Comparison of ENCODE assay signal across 10 cellular contexts in the genomic region with DNA sequence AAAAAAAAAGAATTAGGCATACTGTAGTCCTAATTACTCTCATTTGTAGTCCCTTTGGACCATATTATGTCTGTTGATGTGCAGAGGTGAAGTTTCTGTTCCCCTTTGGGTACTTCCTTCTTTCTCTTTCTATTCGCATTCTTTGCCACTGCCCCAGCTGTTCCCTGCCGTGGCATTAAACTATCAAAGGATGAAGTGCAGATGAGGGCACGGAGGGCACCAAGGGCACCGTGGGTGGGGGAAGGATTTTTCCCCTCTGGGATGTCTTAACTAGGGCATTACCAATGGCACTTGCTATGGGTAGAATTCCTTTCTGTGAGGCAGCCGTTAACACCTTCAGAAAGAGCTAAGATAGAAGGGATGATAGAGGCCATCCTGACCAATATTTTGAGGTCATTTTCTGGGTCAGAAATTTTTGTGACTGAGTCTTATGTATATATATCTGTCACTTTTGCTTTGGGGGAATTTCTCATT. TPM values are rescaled to one million over a fixed set of nuclear protein-coding genes. Genes with fewer than 3 reads are reported as not detected.
DNase-seq lines count a peak whose midpoint lies in the region; ATAC-seq and TF ChIP-seq lines count a peak whose summit lies in the region.
"Had no signal": no experiment of that assay in that cellular context is flagged by ENCODE, and none has a peak within 500 bp of the region (broad histone marks: within the 10 kb centered on the region; RNA-seq: fewer than 3 reads in every experiment).

No MANE protein-coding gene starts in this region.

- peaks cover 15% of the 10 kb centered on the region for H3K4me1 Mint-ChIP-seq in activated naive CD8-positive, alpha-beta T cell treated with anti-CD3 and anti-CD28 coated beads, Interleukin-2, amount 10 ng/mL, durations not matched to agents 7 days and 5 days

- peak overlapping the region; percentile 21 for H3K4me3 Mint-ChIP-seq in activated naive CD8-positive, alpha-beta T cell treated with anti-CD3 and anti-CD28 coated beads, Interleukin-2, amount 10 ng/mL, durations not matched to agents 7 days and 5 days

- no peak overlapping the region for H3K4me3 ChIP-seq in breast epithelium
- no peak overlapping the region for H3K4me3 ChIP-seq in suprapubic skin

- peak; percentile 72 for DNase-seq in GM13977 (ENCODE audit: low spot score)
- no peak for DNase-seq in activated naive CD8-positive, alpha-beta T cell treated with anti-CD3 and anti-CD28 coated beads, Interleukin-2, amount 10 ng/mL, durations not matched to agents 7 days and 5 days
- no peak for DNase-seq in NCI-H2107 (lab: John Stamatoyannopoulos, UW)
- no peak for DNase-seq in breast epithelium (ENCODE audit: low spot score in 2 of 2)
- no peak for DNase-seq in COR-L47 (lab: John Stamatoyannopoulos, UW)
- no peak for DNase-seq in suprapubic skin (ENCODE audit: low spot score in 2 of 2)
- DNase-seq: PC-3; stimulated activated CD4-positive, alpha-beta T cell treated with anti-CD3 and anti-CD28 coated beads, Interleukin-2, amount 100 ng/mL, for 48 hours had no signal

- H3K27ac Mint-ChIP-seq in activated naive CD8-positive, alpha-beta T cell treated with anti-CD3 and anti-CD28 coated beads, Interleukin-2, amount 10 ng/mL, durations not matched to agents 7 days and 5 days = no peak overlapping the region

- peaks cover 0 to 13% of the 10 kb centered on the region in 2 donors for H3K4me1 ChIP-seq in breast epithelium
- peaks cover 17% of the 10 kb centered on the region for H3K4me1 ChIP-seq in suprapubic skin

- ATAC-seq in GM21423 (IDR thresholded peaks at IDR 0.05; ENCODE audit: unreplicated experiment) = peak; percentile 80
- peak; percentile 65 for ATAC-seq in HG03457 (IDR thresholded peaks at IDR 0.05; ENCODE audit: unreplicated experiment)
- ATAC-seq in activated naive CD8-positive, alpha-beta T cell treated with anti-CD3 and anti-CD28 coated beads, Interleukin-2, amount 10 ng/mL, durations not matched to agents 7 days and 5 days (ENCODE audit: low read depth) = peak; percentile 34
- ATAC-seq: PC-3 had no signal

- H3K27ac ChIP-seq in breast epithelium (no peak overlapping the region), suprapubic skin (no peak overlapping the region)

- H3K9me3 ChIP-seq in breast epithelium (no peaks in the 10 kb centered on the region), suprapubic skin (no peaks in the 10 kb centered on the region)

- WGBS in suprapubic skin = 58% methylated on average over 5 of the region's 5 CpGs

- TF ChIP-seq CTCF in GM13977 (IDR thresholded peaks at IDR 0.05; ENCODE audit: extremely low read depth, insufficient read depth, missing control alignments) (no peak), breast epithelium (IDR thresholded peaks at IDR 0.05) (no peak), suprapubic skin (IDR thresholded peaks at IDR 0.05) (no peak)

- in situ Hi-C loops in GM13977 (cut with MboI; ENCODE audit: low pct_unique_long_range_greater_than_20kb, low sequenced_read_pairs, unreplicated experiment) = no loop called here

- TF ChIP-seq POLR2A in breast epithelium (IDR thresholded peaks at IDR 0.05) (no peak), suprapubic skin (IDR thresholded peaks at IDR 0.05) (no peak)

- no peaks in the 10 kb centered on the region for H3K9me3 Mint-ChIP-seq in activated naive CD8-positive, alpha-beta T cell treated with anti-CD3 and anti-CD28 coated beads, Interleukin-2, amount 10 ng/mL, durations not matched to agents 7 days and 5 days

- no peaks in the 10 kb centered on the region for H3K27me3 ChIP-seq in breast epithelium
- H3K27me3 ChIP-seq in suprapubic skin = no peaks in the 10 kb centered on the region

- H3K36me3 ChIP-seq in breast epithelium = no peaks in the 10 kb centered on the region
- no peaks in the 10 kb centered on the region for H3K36me3 ChIP-seq in suprapubic skin

- H3K27me3 Mint-ChIP-seq in activated naive CD8-positive, alpha-beta T cell treated with anti-CD3 and anti-CD28 coated beads, Interleukin-2, amount 10 ng/mL, durations not matched to agents 7 days and 5 days = peaks cover 17% of the 10 kb centered on the region

- no peak for TF ChIP-seq EP300 in suprapubic skin (IDR thresholded peaks at IDR 0.05)

- H3K36me3 Mint-ChIP-seq in activated naive CD8-positive, alpha-beta T cell treated with anti-CD3 and anti-CD28 coated beads, Interleukin-2, amount 10 ng/mL, durations not matched to agents 7 days and 5 days = no peaks in the 10 kb centered on the region

- intact Hi-C loops in breast epithelium (cut with DNase I; ENCODE audit: low total_unique reads) = no loop called here

- POLR2A ChIA-PET in activated naive CD8-positive, alpha-beta T cell treated with anti-CD3 and anti-CD28 coated beads, Interleukin-2, amount 10 ng/mL, durations not matched to agents 7 days and 5 days (lab: Charles Lee) = interaction anchor here (0.9 kb wide), 1 partner anchor 10 kb away, joined by 6 read pairs; no protein-coding TSS in a partner anchor

RNA-seq across cellular contexts. Expression of a gene that starts 4.9 kb away (rescaled TPM):
- 10 to 100 TPM; 72.6 to 74.9 TPM for total RNA-seq in activated naive CD8-positive, alpha-beta T cell treated with anti-CD3 and anti-CD28 coated beads, Interleukin-2, amount 10 ng/mL, durations not matched to agents 7 days and 5 days
- total RNA-seq in breast epithelium (10 to 100 TPM; 47.4 to 69.2 (median 67.2) TPM), suprapubic skin (10 to 100 TPM; 38.0 to 72.3 (median 62.4) TPM)

RNA-seq across cellular contexts. Expression of a gene that starts 44.4 kb away (rescaled TPM):
- total RNA-seq in activated naive CD8-positive, alpha-beta T cell treated with anti-CD3 and anti-CD28 coated beads, Interleukin-2, amount 10 ng/mL, durations not matched to agents 7 days and 5 days = 1 to 10 TPM; 2.7 TPM
- total RNA-seq in breast epithelium (10 to 100 TPM in 2 of 3 donors, 1 to 10 TPM in 1; 7.8 to 39.4 (median 14.1) TPM), suprapubic skin (1 to 10 TPM; 2.2 to 4.7 (median 4.1) TPM)
